In genomic region chr18:42937434-42937833, GRCh38 we compare ENCODE assay signal across 24 cellular contexts.
"Had no signal": no experiment of that assay in that cellular context is flagged by ENCODE, and none has a peak within 500 bp of the region (broad histone marks: within the 10 kb centered on the region; RNA-seq: fewer than 3 reads in every experiment).

No MANE protein-coding gene starts in this region.

- DNase-seq: activated CD4-positive, alpha-beta T cell treated with anti-CD3 and anti-CD28 coated beads for 4 hours; activated CD8-positive, alpha-beta memory T cell treated with anti-CD3 and anti-CD28 coated beads, Interleukin-2, amount 50 U/mL, for 4 hours; activated CD8-positive, alpha-beta T cell treated with anti-CD3 and anti-CD28 coated beads for 36 hours; activated gamma-delta T cell treated with Interleukin-2 at 50 U/mL for 16 hours; activated naive CD4-positive, alpha-beta T cell treated with anti-CD3 and anti-CD28 coated beads, Interleukin-2, amount 10 ng/mL, durations not matched to agents 7 days and 5 days; activated naive CD8-positive, alpha-beta T cell treated with anti-CD3 and anti-CD28 coated beads for 36 hours; activated T-cell treated with anti-CD3 and anti-CD28 coated beads, Interleukin-2, amount 50 U/mL, for 72 hours; anterior cingulate cortex; cerebellar nuclear complex; MG63; MV-4-11; NCI-H1092 treated with DMSO at 0.1 percent for 48 hours; NCI-H1417 treated with DMSO at 0.1 percent for 48 hours; NCI-H187; NCI-H2081; NCI-H2171; NCI-H345; NCI-H510A; NCI-H69; NK-92 treated with Interleukin-12 subunit alpha and Interleukin-12 subunit beta, amount 100 ng/mL, for 24 hours; PC-3; SHP77 treated with DMSO at 0.1 percent for 48 hours; T-helper 1 cell had no signal

- H3K36me3 ChIP-seq: MG63 had no signal

- H3K4me3 ChIP-seq: MG63 had no signal

- H3K27me3 ChIP-seq: MG63 had no signal

- H3K9me3 ChIP-seq: MG63 had no signal

- ATAC-seq: activated CD4-positive, CD25-positive, alpha-beta regulatory T cell treated with anti-CD3 and anti-CD28 coated beads, Interleukin-2, amount 50 U/mL, for 24 hours; activated CD8-positive, alpha-beta T cell treated with anti-CD3 and anti-CD28 coated beads for 36 hours; activated T-cell treated with anti-CD3 and anti-CD28 coated beads, Interleukin-2, amount 50 U/mL, for 72 hours; PC-3 had no signal
